ENCODE assay signal across 11 cellular contexts in genomic region chr6:56795852-56796532, GRCh38.
DNase-seq lines count a peak whose midpoint lies in the region; ATAC-seq and TF ChIP-seq lines count a peak whose summit lies in the region.
"Had no signal": no experiment of that assay in that cellular context is flagged by ENCODE, and none has a peak within 500 bp of the region (broad histone marks: within the 10 kb centered on the region; RNA-seq: fewer than 3 reads in every experiment).

No MANE protein-coding gene starts in this region.

- no peaks in the 10 kb centered on the region for H3K9me3 ChIP-seq in psoas muscle

- intact Hi-C loops in psoas muscle (cut with DNase I): no loop called here

- ATAC-seq in GM18868 (IDR thresholded peaks at IDR 0.05; ENCODE audit: unreplicated experiment): peak; percentile 35
- peak; percentile 65 for ATAC-seq in HG03175 (IDR thresholded peaks at IDR 0.05; ENCODE audit: unreplicated experiment)
- no peak for ATAC-seq in psoas muscle
- ATAC-seq in HG03095 (IDR thresholded peaks at IDR 0.05; ENCODE audit: unreplicated experiment): no peak
- ATAC-seq in HG03565 (IDR thresholded peaks at IDR 0.05; ENCODE audit: unreplicated experiment): no peak

- in situ Hi-C loops in astrocyte of the spinal cord (cut with HindIII; ENCODE audit: low sequenced_read_pairs): no loop called here

- H3K27me3 ChIP-seq in psoas muscle (ENCODE audit: insufficient read depth in 3 of 3, low read length in 2 of 3): no peaks in the 10 kb centered on the region

- DNase-seq in astrocyte of the spinal cord (ENCODE audit: low read depth, low spot score) (peak; percentile 40), psoas muscle (no peak), inferior parietal cortex (ENCODE audit: extremely low spot score) (no peak), hepatic stellate cell (ENCODE audit: low spot score) (no peak)
- DNase-seq: GF-D8, immature natural killer cell, NCI-H226 had no signal

- 64 to 81% (median 71%) methylated on average over 5 of the region's 5 CpGs for WGBS in psoas muscle, 3 donors

- peak overlapping the region; percentile 89 for H3K27ac ChIP-seq in psoas muscle

- H3K4me3 ChIP-seq in astrocyte of the spinal cord (ENCODE audit: low read depth, low read length) (no peak overlapping the region), psoas muscle (no peak overlapping the region)

- TF ChIP-seq CTCF in astrocyte of the spinal cord (IDR thresholded peaks at IDR 0.05; ENCODE audit: low read depth, low read length): no peak
- no peak for TF ChIP-seq CTCF in psoas muscle (IDR thresholded peaks at IDR 0.05)

- H3K4me1 ChIP-seq in psoas muscle: peaks cover 78% of the 10 kb centered on the region

- no peaks in the 10 kb centered on the region for H3K36me3 ChIP-seq in psoas muscle (ENCODE audit: insufficient read depth in 1 of 2, low read depth in 1 of 2)

Comparison
In these comparisons a context has a peak if more than half of its experiments do, and no peak if none do; other contexts are left out.
1. ATAC-seq: peak in GM18868 (single experiment) and HG03175 (single experiment); none in psoas muscle (0 of 4), HG03095 (single experiment) and HG03565 (single experiment).